18 cellular contexts compared by ENCODE assay signal in genomic region chr17:76554131-76554530, GRCh38. TPM values are rescaled to one million over a fixed set of nuclear protein-coding genes. Genes with fewer than 3 reads are reported as not detected.
DNase-seq lines count a peak whose midpoint lies in the region; ATAC-seq, FAIRE-seq and TF ChIP-seq lines count a peak whose summit lies in the region.
"Had no signal": no experiment of that assay in that cellular context is flagged by ENCODE, and none has a peak within 500 bp of the region (broad histone marks: within the 10 kb centered on the region; RNA-seq: fewer than 3 reads in every experiment).

No MANE protein-coding gene starts in this region.

- H3K4me3 ChIP-seq in left ventricle myocardium inferior = no peak overlapping the region
- no peak overlapping the region for H3K4me3 ChIP-seq in pancreas
- no peak overlapping the region for H3K4me3 ChIP-seq in SK-N-SH (ENCODE audit: low read depth in 2 of 2, low read length in 1 of 2)
- H3K4me3 ChIP-seq: gastroesophageal sphincter, GM12878, lower lobe of right lung had no signal

- 47 to 57% methylated on average over 6 of the region's 6 CpGs for WGBS in pancreas, 2 donors
- WGBS in SK-N-SH (ENCODE audit: low lambda C conversion rate) = 79% methylated on average over 6 of the region's 6 CpGs

- peaks cover 6% of the 10 kb centered on the region for H3F3A ChIP-seq in SK-N-SH (replicated peaks; ENCODE audit: insufficient read depth)

- TF ChIP-seq EP300 in SK-N-SH (IDR thresholded peaks at IDR 0.05; ENCODE audit: borderline replicate concordance in 1 of 2, low read depth in 1 of 2, low read length in 1 of 2) = no peak

- H3K9me2 ChIP-seq in SK-N-SH = no peaks in the 10 kb centered on the region

- POLR2A ChIA-PET in RWPE1 (lab: Yijun Ruan, JAX; ENCODE audit: low non-redundant PET) (no interaction called here), SK-N-SH (lab: Yijun Ruan, JAX) (interaction anchor here (0.7 to 2.0 kb wide), 3 partner anchors 9 to 133 kb away, joined by 3 to 10 read pairs (median 3); no protein-coding TSS in a partner anchor)

- TF ChIP-seq RAD21 in SK-N-SH (IDR thresholded peaks at IDR 0.05; ENCODE audit: low read length) = no peak

- H3K36me3 ChIP-seq in left ventricle myocardium inferior (no peaks in the 10 kb centered on the region), pancreas (no peaks in the 10 kb centered on the region), SK-N-SH (replicated peaks in 1 of 2; ENCODE audit: control insufficient read depth in 1 of 2, insufficient read depth in 2 of 2, low read length in 1 of 2) (peaks cover 0 to 1% of the 10 kb centered on the region in 2 experiments)
- H3K36me3 ChIP-seq: gastroesophageal sphincter, lower lobe of right lung had no signal

- TF ChIP-seq CTCF in RWPE1 (conservative IDR thresholded peaks at IDR 0.05; ENCODE audit: low read depth) (no peak), left ventricle myocardium inferior (IDR thresholded peaks at IDR 0.05; ENCODE audit: borderline replicate concordance) (no peak), pancreas (IDR thresholded peaks at IDR 0.05) (no peak), SK-N-SH (IDR thresholded peaks at IDR 0.05) (no peak)

- H3K9me3 ChIP-seq in left ventricle myocardium inferior (replicated peaks) (no peaks in the 10 kb centered on the region), pancreas (no peaks in the 10 kb centered on the region), SK-N-SH (no peaks in the 10 kb centered on the region)
- H3K9me3 ChIP-seq: gastroesophageal sphincter, lower lobe of right lung had no signal

- DNase-seq in COLO829 (ENCODE audit: low spot score) = peak; percentile 48
- DNase-seq in RWPE1 (ENCODE audit: low spot score) = no peak
- peak; percentile 75 for DNase-seq in left ventricle myocardium inferior
- DNase-seq in pancreas = peak in 4 of 6 donors; percentile 63 to 77 (median 66)
- no peak for DNase-seq in SK-N-SH
- no peak for DNase-seq in NK-92 treated with Interleukin-12 subunit alpha and Interleukin-12 subunit beta, amount 100 ng/mL, for 24 hours (lab: John Stamatoyannopoulos, UW)
- DNase-seq: amniotic stem cell; DND-41; lower lobe of right lung; OCI-M1; stimulated activated CD4-positive, alpha-beta T cell treated with anti-CD3 and anti-CD28 coated beads, Interleukin-1b, Interleukin-23, amount 100 ng/mL, for 48 hours had no signal

- intact Hi-C loops in left ventricle myocardium inferior (cut with micrococcal nuclease) (no loop called here), pancreas (cut with DNase I) (no loop called here)

- H3K4me1 ChIP-seq in left ventricle myocardium inferior (peaks cover 55% of the 10 kb centered on the region), pancreas (peaks cover 9 to 17% (median 13%) of the 10 kb centered on the region in 3 donors), SK-N-SH (ENCODE audit: control insufficient read depth in 1 of 2, insufficient read depth in 2 of 2, low read depth in 1 of 2, low read length in 1 of 2) (peaks cover 0 to 24% of the 10 kb centered on the region in 2 experiments; a peak in 2 of 4 replicates)

- H3K27ac ChIP-seq in RWPE1 = peak overlapping the region; percentile 91
- H3K27ac ChIP-seq in left ventricle myocardium inferior (replicated peaks) = peak overlapping the region; percentile 81
- peak overlapping the region in 3 of 4 donors; percentile 49 to 57 (median 55) for H3K27ac ChIP-seq in pancreas
- H3K27ac ChIP-seq in SK-N-SH (ENCODE audit: low read depth in 2 of 2, low read length in 1 of 2) = peak overlapping the region in 1 of 2 experiments; percentile 72; a peak in 2 of 4 replicates
- H3K27ac ChIP-seq: gastroesophageal sphincter, HL-60, lower lobe of right lung had no signal

- no peak overlapping the region for H2AFZ ChIP-seq in SK-N-SH (ENCODE audit: low read depth)

- TF ChIP-seq POLR2A in GM18505 (IDR thresholded peaks at IDR 0.05; ENCODE audit: borderline replicate concordance, extremely low read depth, insufficient read depth, insufficient read length) = no peak

- H3K79me2 ChIP-seq in SK-N-SH (ENCODE audit: insufficient read depth) = peaks cover 23% of the 10 kb centered on the region

- peaks cover 6% of the 10 kb centered on the region for H4K20me1 ChIP-seq in SK-N-SH (ENCODE audit: insufficient read depth)

- CTCF ChIA-PET in RWPE1 (lab: Yijun Ruan, JAX) = no interaction called here
- CTCF ChIA-PET in SK-N-SH (lab: Yijun Ruan, JAX) = interaction anchor here (0.8 to 14.5 kb wide), 10 partner anchors 9 to 146 kb away, joined by 3 to 319 read pairs (median 3); no protein-coding TSS in a partner anchor

- no peaks in the 10 kb centered on the region for H3K27me3 ChIP-seq in left ventricle myocardium inferior (ENCODE audit: low read depth)
- no peaks in the 10 kb centered on the region for H3K27me3 ChIP-seq in pancreas
- no peaks in the 10 kb centered on the region for H3K27me3 ChIP-seq in SK-N-SH (ENCODE audit: insufficient read depth)
- H3K27me3 ChIP-seq: gastroesophageal sphincter had no signal

- ATAC-seq in pancreas (peak in 2 of 4 donors; percentile 8 to 31), GM18505 (IDR thresholded peaks at IDR 0.05; ENCODE audit: unreplicated experiment) (no peak), GM18519 (IDR thresholded peaks at IDR 0.05; ENCODE audit: low FRiP score, unreplicated experiment) (no peak)
- ATAC-seq: activated CD4-positive, CD25-positive, alpha-beta regulatory T cell treated with anti-CD3 and anti-CD28 coated beads, Interleukin-2, amount 50 U/mL, for 24 hours; gastroesophageal sphincter; GM12878; lower lobe of right lung had no signal

- no peak overlapping the region for H3K9ac ChIP-seq in SK-N-SH

- no peak overlapping the region for H3K4me2 ChIP-seq in SK-N-SH

- FAIRE-seq in pancreas (lab: Jason Lieb, UNC) = no peak
- FAIRE-seq: GM12878 had no signal

TF ChIP-seq in SK-N-SH, 30 proteins besides CTCF, POLR2A, EP300 and RAD21 (continues in another document):
- TF ChIP-seq EZH2phosphoT487 (IDR thresholded peaks at IDR 0.05; ENCODE audit: borderline replicate concordance, low read depth) (no peak), GABPA (IDR thresholded peaks at IDR 0.05; ENCODE audit: low read depth) (no peak), JUND (IDR thresholded peaks at IDR 0.05) (no peak), YY1 (IDR thresholded peaks at IDR 0.05; ENCODE audit: low read depth) (no peak), PBX3 (IDR thresholded peaks at IDR 0.05) (no peak), SMC3 (IDR thresholded peaks at IDR 0.05; ENCODE audit: low read depth, low read length) (no peak), POLR2AphosphoS5 (IDR thresholded peaks at IDR 0.05; ENCODE audit: low read depth, low read length) (no peak), ELF1 (IDR thresholded peaks at IDR 0.05) (no peak)

RNA-seq across cellular contexts. Expression of gene PRCD, which starts 14.3 kb away (rescaled TPM):
- total RNA-seq in left ventricle myocardium inferior = 3.9 TPM
- 1 to 10 TPM in 2 of 6 donors, under 1 TPM in 4; 0.55 to 3.0 (median 0.84) TPM for total RNA-seq in pancreas
- polyA plus RNA-seq in pancreas = 1 to 10 TPM; 5.2 to 7.3 TPM
- 2.2 and 5.0 TPM in 2 replicates for polyA plus RNA-seq in SK-N-SH (2012; rRNA removed)
- polyA plus RNA-seq in SK-N-SH (2012; cell fraction: cytosol; rRNA removed) = 5.8 and 8.0 TPM in 2 replicates
- 5.6 and 13.2 TPM in 2 replicates for polyA plus RNA-seq in SK-N-SH (2012; cell fraction: nucleus; rRNA removed)
- total RNA-seq: H4 had no signal

RNA-seq across cellular contexts. Expression of gene CYGB, which starts 16.6 kb away (rescaled TPM):
- total RNA-seq in left ventricle myocardium inferior = 24.1 TPM
- 10 to 100 TPM in 1 of 6 donors, 1 to 10 TPM in 5; 2.6 to 15.7 (median 6.5) TPM for total RNA-seq in pancreas
- polyA plus RNA-seq in pancreas = 10 to 100 TPM in 1 of 2 donors, 1 to 10 TPM in 1; 9.8 to 10.3 TPM
- 1.7 and 3.7 TPM in 2 replicates for polyA plus RNA-seq in SK-N-SH (2012; rRNA removed)
- 1.3 and 3.2 TPM in 2 replicates for polyA plus RNA-seq in SK-N-SH (2012; cell fraction: cytosol; rRNA removed)
- 1.1 and 1.7 TPM in 2 replicates for polyA plus RNA-seq in SK-N-SH (2012; cell fraction: nucleus; rRNA removed)
- polyA plus RNA-seq: GM12878 had no signal

RNA-seq across cellular contexts. Expression of gene ST6GALNAC2, which starts 31.5 kb away (rescaled TPM):
- total RNA-seq in left ventricle myocardium inferior (4.3 TPM), pancreas (10 to 100 TPM in 1 of 6 donors, 1 to 10 TPM in 5; 5.0 to 11.4 (median 5.9) TPM)
- polyA plus RNA-seq in pancreas (10 to 100 TPM in 1 of 2 donors, 1 to 10 TPM in 1; 8.1 to 15.0 TPM), SK-N-SH (2012; rRNA removed) (0.57 and 0.94 TPM in 2 replicates)
- 0.44 and 0.60 TPM in 2 replicates for polyA plus RNA-seq in SK-N-SH (2012; cell fraction: cytosol; rRNA removed)
- polyA plus RNA-seq in SK-N-SH (2012; cell fraction: nucleus; rRNA removed) = 0.49 and 1.7 TPM in 2 replicates

RNA-seq across cellular contexts. Expression of gene RHBDF2, which starts 52.9 kb away (rescaled TPM):
- 13.8 TPM for total RNA-seq in left ventricle myocardium inferior
- total RNA-seq in pancreas = 10 to 100 TPM; 19.0 to 50.1 (median 22.4) TPM
- polyA plus RNA-seq in pancreas = 10 to 100 TPM; 18.0 to 41.8 TPM
- 14.0 and 16.1 TPM in 2 replicates for polyA plus RNA-seq in SK-N-SH (2012; rRNA removed)
- polyA plus RNA-seq in SK-N-SH (2012; cell fraction: cytosol; rRNA removed) = 7.0 and 9.1 TPM in 2 replicates
- 51.9 and 65.9 TPM in 2 replicates for polyA plus RNA-seq in SK-N-SH (2012; cell fraction: nucleus; rRNA removed)

Comparison
In these comparisons a context has a peak if more than half of its experiments do, and no peak if none do; other contexts are left out.
1. DNase-seq: peak in COLO829 (single experiment), left ventricle myocardium inferior (single experiment) and pancreas (4 of 6); none in RWPE1 (single experiment), SK-N-SH (single experiment) and NK-92 treated with Interleukin-12 subunit alpha and Interleukin-12 subunit beta, amount 100 ng/mL, for 24 hours (single experiment).